Comparison of ENCODE assay signal across 15 cellular contexts in genomic region chr10:78902815-78903214, GRCh38.
DNase-seq lines count a peak whose midpoint lies in the region; ATAC-seq and TF ChIP-seq lines count a peak whose summit lies in the region.
"Had no signal": no experiment of that assay in that cellular context is flagged by ENCODE, and none has a peak within 500 bp of the region (broad histone marks: within the 10 kb centered on the region; RNA-seq: fewer than 3 reads in every experiment).

No MANE protein-coding gene starts in this region.

- no peaks in the 10 kb centered on the region for H3K27me3 Mint-ChIP-seq in activated CD4-positive, alpha-beta memory T cell treated with anti-CD3 and anti-CD28 coated beads for 36 hours
- H3K27me3 Mint-ChIP-seq in activated CD8-positive, alpha-beta T cell treated with anti-CD3 and anti-CD28 coated beads, Interleukin-2, amount 10 ng/mL, durations not matched to agents 7 days and 5 days (ENCODE audit: low read depth) = no peaks in the 10 kb centered on the region

- H3K27me3 ChIP-seq in lung (ENCODE audit: control insufficient read depth, insufficient read depth) (no peaks in the 10 kb centered on the region), spleen (replicated peaks in 1 of 7) (no peaks in the 10 kb centered on the region)
- H3K27me3 ChIP-seq: BLaER1 had no signal

- 91 to 94% methylated on average over 3 of the region's 3 CpGs for WGBS in lung, 2 donors
- WGBS in spleen, 5 donors = 85 to 93% (median 86%) methylated on average over 2 to 3 of the region's 3 CpGs

- H3K9me3 ChIP-seq in lung (ENCODE audit: control insufficient read depth in 2 of 2, insufficient read depth in 1 of 2, low read length in 1 of 2) (no peaks in the 10 kb centered on the region), spleen (peaks cover 0 to 7% (median 0%) of the 10 kb centered on the region in 8 donors)

- POLR2A ChIA-PET in activated CD4-positive, alpha-beta memory T cell treated with anti-CD3 and anti-CD28 coated beads for 36 hours (lab: Charles Lee) = no interaction called here
- POLR2A ChIA-PET in activated CD8-positive, alpha-beta T cell treated with anti-CD3 and anti-CD28 coated beads, Interleukin-2, amount 10 ng/mL, durations not matched to agents 7 days and 5 days (lab: Charles Lee) = no interaction called here

- H3K4me1 ChIP-seq in lung (ENCODE audit: control insufficient read depth in 2 of 2, insufficient read depth in 2 of 2, low read length in 2 of 2) (no peaks in the 10 kb centered on the region), spleen (peaks cover 0 to 1% (median 0%) of the 10 kb centered on the region in 6 donors)
- H3K4me1 ChIP-seq: BLaER1 had no signal

- H3K4me3 ChIP-seq in lung (no peak overlapping the region), spleen (no peak overlapping the region)
- H3K4me3 ChIP-seq: BLaER1 had no signal

- H3K27ac ChIP-seq in lung (ENCODE audit: low read depth in 1 of 2, low read length in 1 of 2) (no peak overlapping the region), spleen (no peak overlapping the region)
- H3K27ac ChIP-seq: BLaER1 had no signal

- no peak for TF ChIP-seq POLR2A in spleen (IDR thresholded peaks at IDR 0.05)

- intact Hi-C loops in spleen (cut with DNase I; ENCODE audit: low total_unique reads) = no loop called here
- intact Hi-C loops in activated CD4-positive, alpha-beta memory T cell treated with anti-CD3 and anti-CD28 coated beads for 36 hours (cut with micrococcal nuclease) = no loop called here

- CTCF ChIA-PET in activated CD4-positive, alpha-beta memory T cell treated with anti-CD3 and anti-CD28 coated beads for 36 hours (lab: Charles Lee) = no interaction called here
- CTCF ChIA-PET in activated CD8-positive, alpha-beta T cell treated with anti-CD3 and anti-CD28 coated beads, Interleukin-2, amount 10 ng/mL, durations not matched to agents 7 days and 5 days (lab: Charles Lee) = no interaction called here

- ATAC-seq in lung (ENCODE audit: insufficient read depth, low FRiP score) = no peak
- ATAC-seq in activated CD8-positive, alpha-beta T cell treated with anti-CD3 and anti-CD28 coated beads, Interleukin-2, amount 10 ng/mL, durations not matched to agents 7 days and 5 days = no peak

- TF ChIP-seq CTCF in lung (IDR thresholded peaks at IDR 0.05; ENCODE audit: control extremely low read depth, extremely low read depth) = no peak
- TF ChIP-seq CTCF in spleen (IDR thresholded peaks at IDR 0.05 in 8 of 11, conservative IDR thresholded peaks at IDR 0.05 in 3 of 11) = no peak

- H3K27ac Mint-ChIP-seq in activated CD4-positive, alpha-beta memory T cell treated with anti-CD3 and anti-CD28 coated beads for 36 hours = no peak overlapping the region
- no peak overlapping the region for H3K27ac Mint-ChIP-seq in activated CD8-positive, alpha-beta T cell treated with anti-CD3 and anti-CD28 coated beads, Interleukin-2, amount 10 ng/mL, durations not matched to agents 7 days and 5 days
- H3K27ac Mint-ChIP-seq: CD8-positive, alpha-beta memory T cell; HFFc6 had no signal

- no peaks in the 10 kb centered on the region for H3K36me3 ChIP-seq in lung (ENCODE audit: control insufficient read depth in 2 of 2, insufficient read depth in 2 of 2, low read length in 2 of 2)
- H3K36me3 ChIP-seq in spleen = no peaks in the 10 kb centered on the region
- H3K36me3 ChIP-seq: BLaER1 had no signal

- H3K36me3 Mint-ChIP-seq in activated CD4-positive, alpha-beta memory T cell treated with anti-CD3 and anti-CD28 coated beads for 36 hours = no peaks in the 10 kb centered on the region
- H3K36me3 Mint-ChIP-seq in activated CD8-positive, alpha-beta T cell treated with anti-CD3 and anti-CD28 coated beads, Interleukin-2, amount 10 ng/mL, durations not matched to agents 7 days and 5 days (ENCODE audit: low read depth) = no peaks in the 10 kb centered on the region
- H3K36me3 Mint-ChIP-seq: CD8-positive, alpha-beta memory T cell had no signal

- H3K4me3 Mint-ChIP-seq in activated CD4-positive, alpha-beta memory T cell treated with anti-CD3 and anti-CD28 coated beads for 36 hours = no peak overlapping the region
- H3K4me3 Mint-ChIP-seq in activated CD8-positive, alpha-beta T cell treated with anti-CD3 and anti-CD28 coated beads, Interleukin-2, amount 10 ng/mL, durations not matched to agents 7 days and 5 days = no peak overlapping the region
- H3K4me3 Mint-ChIP-seq: CD8-positive, alpha-beta memory T cell; HFFc6 had no signal

- peaks cover 2% of the 10 kb centered on the region for H3K9me3 Mint-ChIP-seq in activated CD4-positive, alpha-beta memory T cell treated with anti-CD3 and anti-CD28 coated beads for 36 hours
- H3K9me3 Mint-ChIP-seq in activated CD8-positive, alpha-beta T cell treated with anti-CD3 and anti-CD28 coated beads, Interleukin-2, amount 10 ng/mL, durations not matched to agents 7 days and 5 days (ENCODE audit: insufficient read depth) = no peaks in the 10 kb centered on the region
- H3K9me3 Mint-ChIP-seq: CD8-positive, alpha-beta memory T cell; HFFc6 had no signal

- peak; percentile 7 for DNase-seq in activated CD8-positive, alpha-beta memory T cell treated with anti-CD3 and anti-CD28 coated beads, Interleukin-2, amount 50 U/mL, for 48 hours
- no peak for DNase-seq in activated CD8-positive, alpha-beta memory T cell treated with anti-CD3 and anti-CD28 coated beads for 24 hours
- DNase-seq in lung (ENCODE audit: low spot score) (peak; percentile 7), spleen (peak; percentile 59)
- DNase-seq in activated CD4-positive, alpha-beta memory T cell treated with anti-CD3 and anti-CD28 coated beads for 36 hours = no peak
- no peak for DNase-seq in activated CD8-positive, alpha-beta T cell treated with anti-CD3 and anti-CD28 coated beads, Interleukin-2, amount 10 ng/mL, durations not matched to agents 7 days and 5 days
- DNase-seq in effector CD8-positive, alpha-beta T cell (lab: John Stamatoyannopoulos, UW) = no peak
- DNase-seq: 8988T; AML-193; CD8-positive, alpha-beta memory T cell; DMS53; GF-D8; HCEC 1CT; HFFc6 had no signal

- H3K4me1 Mint-ChIP-seq in activated CD4-positive, alpha-beta memory T cell treated with anti-CD3 and anti-CD28 coated beads for 36 hours (ENCODE audit: low read depth) = no peaks in the 10 kb centered on the region
- no peaks in the 10 kb centered on the region for H3K4me1 Mint-ChIP-seq in activated CD8-positive, alpha-beta T cell treated with anti-CD3 and anti-CD28 coated beads, Interleukin-2, amount 10 ng/mL, durations not matched to agents 7 days and 5 days (ENCODE audit: low read depth)
- H3K4me1 Mint-ChIP-seq: CD8-positive, alpha-beta memory T cell had no signal

Comparison
In these comparisons a context has a peak if more than half of its experiments do, and no peak if none do; other contexts are left out.
1. DNase-seq: peak in activated CD8-positive, alpha-beta memory T cell treated with anti-CD3 and anti-CD28 coated beads, Interleukin-2, amount 50 U/mL, for 48 hours (single experiment), lung (single experiment) and spleen (single experiment); none in activated CD8-positive, alpha-beta memory T cell treated with anti-CD3 and anti-CD28 coated beads for 24 hours (single experiment), activated CD4-positive, alpha-beta memory T cell treated with anti-CD3 and anti-CD28 coated beads for 36 hours (single experiment), activated CD8-positive, alpha-beta T cell treated with anti-CD3 and anti-CD28 coated beads, Interleukin-2, amount 10 ng/mL, durations not matched to agents 7 days and 5 days (single experiment) and effector CD8-positive, alpha-beta T cell (single experiment).